Comparison of ENCODE assay signal across 26 cellular contexts in the genomic region with DNA sequence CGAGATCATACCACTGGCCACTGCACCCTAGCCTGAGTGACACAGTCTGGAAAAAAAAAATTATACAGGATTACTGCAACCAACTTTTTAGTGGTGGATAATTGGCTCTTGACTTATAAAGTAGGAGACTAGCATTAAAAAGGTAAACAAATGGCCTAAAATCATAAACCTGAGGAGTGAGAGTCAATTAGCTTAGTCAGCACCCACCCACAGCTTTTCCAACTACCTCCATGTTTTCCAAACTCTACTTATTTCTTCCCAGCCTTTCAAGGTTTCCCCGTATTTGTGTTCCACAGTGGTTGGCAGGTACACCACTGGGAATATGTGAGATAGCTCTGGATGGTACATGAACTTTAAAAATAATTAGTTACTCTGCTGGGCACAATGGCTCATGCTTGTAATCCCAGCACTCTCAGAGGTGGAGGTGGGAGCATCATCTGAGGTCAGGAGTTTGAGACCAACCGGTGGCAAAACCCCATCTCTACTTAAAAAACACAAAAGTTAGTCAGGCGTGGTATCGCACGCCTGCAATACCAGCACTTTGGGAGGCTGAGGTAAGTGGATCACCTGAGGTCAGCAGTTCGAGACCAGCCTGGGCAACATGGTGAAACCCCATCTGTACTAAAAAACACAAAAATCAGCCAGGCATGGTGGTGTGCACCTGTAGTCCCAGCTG. TPM values are rescaled to one million over a fixed set of nuclear protein-coding genes. Genes with fewer than 3 reads are reported as not detected.
"Had no signal": no experiment of that assay in that cellular context is flagged by ENCODE, and none has a peak within 500 bp of the region (broad histone marks: within the 10 kb centered on the region; RNA-seq: fewer than 3 reads in every experiment).

No MANE protein-coding gene starts in this region.

- H3K36me3 ChIP-seq: MG63, SJSA1 had no signal

- H3K4me3 ChIP-seq: MG63, SJSA1 had no signal

- H3K27ac Mint-ChIP-seq: activated B cell treated with CpG ODN at 0.5 μM for 24 hours; activated CD4-positive, alpha-beta memory T cell treated with anti-CD3 and anti-CD28 coated beads for 36 hours; activated naive CD4-positive, alpha-beta T cell treated with anti-CD3 and anti-CD28 coated beads, Interleukin-2, amount 10 ng/mL, durations not matched to agents 7 days and 5 days; activated naive CD8-positive, alpha-beta T cell; activated naive CD8-positive, alpha-beta T cell treated with anti-CD3 and anti-CD28 coated beads, Interleukin-2, amount 50 U/mL, for 24 hours; activated T-helper 1 cell treated with anti-CD3 and anti-CD28 coated beads, Interleukin-12 subunit alpha, Interleukin-12 subunit beta, Interleukin-2, Interleukin-4 antibody, amounts not matched to agents 30 ng/mL and 10 ng/mL and 1 ng/mL, durations not matched to agents 14 hours and 24 hours and 36 hours; brain; T-cell; T-helper 17 cell had no signal

- H3K4me1 Mint-ChIP-seq: activated B cell treated with CpG ODN at 0.5 μM for 24 hours; activated naive CD4-positive, alpha-beta T cell treated with anti-CD3 and anti-CD28 coated beads, Interleukin-2, amount 10 ng/mL, durations not matched to agents 7 days and 5 days; activated naive CD8-positive, alpha-beta T cell treated with anti-CD3 and anti-CD28 coated beads, Interleukin-2, amount 50 U/mL, for 24 hours; T-cell had no signal

- H3K9me3 Mint-ChIP-seq: activated B cell treated with CpG ODN at 0.5 μM for 24 hours; activated CD4-positive, alpha-beta memory T cell treated with anti-CD3 and anti-CD28 coated beads for 36 hours; activated naive CD4-positive, alpha-beta T cell treated with anti-CD3 and anti-CD28 coated beads, Interleukin-2, amount 10 ng/mL, durations not matched to agents 7 days and 5 days; activated naive CD8-positive, alpha-beta T cell treated with anti-CD3 and anti-CD28 coated beads, Interleukin-2, amount 50 U/mL, for 24 hours; activated T-cell treated with anti-CD3 and anti-CD28 coated beads, Interleukin-2, amount 50 U/mL, for 4 hours; activated T-helper 1 cell treated with anti-CD3 and anti-CD28 coated beads, Interleukin-12 subunit alpha, Interleukin-12 subunit beta, Interleukin-2, Interleukin-4 antibody, amounts not matched to agents 30 ng/mL and 10 ng/mL and 1 ng/mL, durations not matched to agents 14 hours and 24 hours and 36 hours; brain; T-cell had no signal

- H3K27me3 ChIP-seq: MG63 had no signal

- H3K27ac ChIP-seq: SJSA1, VCaP had no signal

- DNase-seq: activated B cell treated with CpG ODN at 0.5 μM for 24 hours; activated CD4-positive, alpha-beta memory T cell treated with anti-CD3 and anti-CD28 coated beads for 36 hours; activated CD4-positive, alpha-beta T cell treated with anti-CD3 and anti-CD28 coated beads for 4 hours; activated CD4-positive, alpha-beta T cell treated with anti-CD3 and anti-CD28 coated beads, Interleukin-2, amount 50 U/mL, for 1 hour; activated CD4-positive, CD25-positive, alpha-beta regulatory T cell treated with anti-CD3 and anti-CD28 coated beads, Interleukin-2, amount 50 U/mL, for 72 hours; activated CD8-positive, alpha-beta memory T cell treated with anti-CD3 and anti-CD28 coated beads, Interleukin-2, amount 50 U/mL, for 4 hours; activated naive CD4-positive, alpha-beta T cell treated with anti-CD3 and anti-CD28 coated beads, Interleukin-2, amount 10 ng/mL, durations not matched to agents 7 days and 5 days; activated naive CD8-positive, alpha-beta T cell treated with anti-CD3 and anti-CD28 coated beads, Interleukin-2, amount 50 U/mL, for 24 hours; activated T-cell treated with anti-CD3 and anti-CD28 coated beads for 4 hours; activated T-cell treated with anti-CD3 and anti-CD28 coated beads, Interleukin-2, amount 50 U/mL, for 4 hours; anterior cingulate cortex; caudate nucleus; cerebellar nuclear complex; NCI-H1048; NCI-H1436 treated with DMSO at 0.1 percent for 48 hours; NCI-H1694 treated with DMSO at 0.1 percent for 48 hours; NCI-H524 treated with DMSO at 0.1 percent for 48 hours; SHP77 treated with DMSO at 0.1 percent for 48 hours; T-cell; T-helper 17 cell had no signal

- H3K9me3 ChIP-seq: MG63, SJSA1 had no signal

- H3K4me3 Mint-ChIP-seq: activated B cell treated with CpG ODN at 0.5 μM for 24 hours; activated CD4-positive, alpha-beta memory T cell treated with anti-CD3 and anti-CD28 coated beads for 36 hours; activated naive CD4-positive, alpha-beta T cell treated with anti-CD3 and anti-CD28 coated beads, Interleukin-2, amount 10 ng/mL, durations not matched to agents 7 days and 5 days; activated naive CD8-positive, alpha-beta T cell; activated naive CD8-positive, alpha-beta T cell treated with anti-CD3 and anti-CD28 coated beads, Interleukin-2, amount 50 U/mL, for 24 hours; activated T-cell treated with anti-CD3 and anti-CD28 coated beads, Interleukin-2, amount 50 U/mL, for 4 hours; activated T-helper 1 cell treated with anti-CD3 and anti-CD28 coated beads, Interleukin-12 subunit alpha, Interleukin-12 subunit beta, Interleukin-2, Interleukin-4 antibody, amounts not matched to agents 30 ng/mL and 10 ng/mL and 1 ng/mL, durations not matched to agents 14 hours and 24 hours and 36 hours; brain; T-cell; T-helper 17 cell had no signal

- H3K36me3 Mint-ChIP-seq: activated CD4-positive, alpha-beta memory T cell treated with anti-CD3 and anti-CD28 coated beads for 36 hours; activated naive CD4-positive, alpha-beta T cell treated with anti-CD3 and anti-CD28 coated beads, Interleukin-2, amount 10 ng/mL, durations not matched to agents 7 days and 5 days; activated naive CD8-positive, alpha-beta T cell; brain; T-cell had no signal

- ATAC-seq: activated naive CD8-positive, alpha-beta T cell treated with anti-CD3 and anti-CD28 coated beads, Interleukin-2, amount 50 U/mL, for 24 hours; activated T-cell treated with anti-CD3 and anti-CD28 coated beads, Interleukin-2, amount 50 U/mL, for 4 hours; T-cell; T-helper 17 cell had no signal

RNA-seq across cellular contexts. Expression of a gene that starts 6.7 kb away (rescaled TPM):
- total RNA-seq: activated B cell treated with CpG ODN at 0.5 μM for 24 hours; activated T-cell treated with anti-CD3 and anti-CD28 coated beads, Interleukin-2, amount 50 U/mL, for 4 hours; activated T-helper 1 cell treated with anti-CD3 and anti-CD28 coated beads, Interleukin-12 subunit alpha, Interleukin-12 subunit beta, Interleukin-2, Interleukin-4 antibody, amounts not matched to agents 30 ng/mL and 10 ng/mL and 1 ng/mL, durations not matched to agents 14 hours and 24 hours and 36 hours; SJSA1 had no signal
